In genomic region chr2:229124126-229124525, GRCh38 we compare ENCODE assay signal across 35 cellular contexts.
"Had no signal": no experiment of that assay in that cellular context is flagged by ENCODE, and none has a peak within 500 bp of the region (broad histone marks: within the 10 kb centered on the region; RNA-seq: fewer than 3 reads in every experiment).

No MANE protein-coding gene starts in this region.

- H3K4me1 ChIP-seq: SJCRH30 had no signal

- H2AFZ ChIP-seq: PC-9 had no signal

- DNase-seq: Kasumi-1, KG1, MG63, MV-4-11, NCI-H1092, NCI-H1105 treated with DMSO at 0.1 percent for 48 hours, NCI-H1417, NCI-H1436, NCI-H146, NCI-H1694, NCI-H187, NCI-H1930, NCI-H2029 treated with DMSO at 0.1 percent for 48 hours, NCI-H2081 treated with DMSO at 0.1 percent for 48 hours, NCI-H2107, NCI-H2171, NCI-H226, NCI-H446 treated with DMSO at 0.1 percent for 48 hours, NCI-H510A, NCI-H524, NCI-H526, NCI-H69, NCI-H748 treated with DMSO at 0.1 percent for 48 hours, NCI-H82, PC-9, SHP77, SIG-M5, SJCRH30, SW 1271 had no signal

- H3K36me3 ChIP-seq: SJCRH30 had no signal

- H3K4me2 ChIP-seq: PC-9 had no signal

- H3K9me3 ChIP-seq: SJCRH30 had no signal

- H3K27ac ChIP-seq: PC-9, RWPE1, SJCRH30, SK-N-MC had no signal

- FAIRE-seq: K562, RCC 7860 had no signal

- H3K4me3 ChIP-seq: K562, MG63, PC-9, SJCRH30, SK-N-MC had no signal

- H3K27me3 ChIP-seq: MG63, SJCRH30 had no signal

- ATAC-seq: K562, Panc1, Right ventricle myocardium inferior had no signal
